8 cellular contexts compared by ENCODE assay signal in genomic region chr1:65067491-65068201, GRCh38.
DNase-seq lines count a peak whose midpoint lies in the region; ATAC-seq, FAIRE-seq and TF ChIP-seq lines count a peak whose summit lies in the region.

No MANE protein-coding gene starts in this region.

- peak overlapping the region; percentile 99 for H3K27ac ChIP-seq in angular gyrus (ENCODE audit: low read depth, low read length)
- H3K27ac ChIP-seq in pancreas, result peak overlapping the region; percentile 78 to 99 (median 96)

- TF ChIP-seq CTCF in pancreas (IDR thresholded peaks at IDR 0.05), result no peak

- intact Hi-C loops in left cardiac atrium (cut with DNase I) (loop anchor here in 1 of 2 donors (10.0 kb wide), 2 partner anchors 77 to 617 kb away; partner anchors contain the start of gene AK4), pancreas (cut with DNase I) (no loop called here)

- ATAC-seq in left cardiac atrium, result peak; percentile 38 to 39
- peak; percentile 33 to 45 (median 40) for ATAC-seq in pancreas

- peak overlapping the region; percentile 92 for H3K4me3 ChIP-seq in H7 (ENCODE audit: insufficient read depth, low read depth, low read length)
- H3K4me3 ChIP-seq in pancreas, result peak overlapping the region; percentile 48 to 88 (median 71)

- no peaks in the 10 kb centered on the region for H3K9me3 ChIP-seq in pancreas

- H3K36me3 ChIP-seq in H7 (replicated peaks; ENCODE audit: control insufficient read depth, insufficient read depth, low read length) (no peaks in the 10 kb centered on the region), pancreas (no peaks in the 10 kb centered on the region)

- WGBS in pancreas, 2 donors, result 0 to 1% methylated on average over 50 to 61 of the region's 61 CpGs

- no peaks in the 10 kb centered on the region for H3K27me3 ChIP-seq in H7 (ENCODE audit: control insufficient read depth, insufficient read depth, low read length)
- no peaks in the 10 kb centered on the region for H3K27me3 ChIP-seq in pancreas

- no peak for FAIRE-seq in pancreas (lab: Jason Lieb, UNC)

- DNase-seq in DMS153 (lab: John Stamatoyannopoulos, UW) (peak; percentile 64), H7 (peak; percentile 87), NCI-H1048 (lab: John Stamatoyannopoulos, UW) (peak; percentile 76), SW480 (ENCODE audit: low spot score) (peak; percentile 87), left cardiac atrium (peak; percentile 74), pancreas (peak; percentile 58 to 81 (median 74)), ureter (ENCODE audit: low spot score) (peak; percentile 81)

- peaks cover 0 to 5% (median 0%) of the 10 kb centered on the region in 3 donors for H3K4me1 ChIP-seq in pancreas

Comparison
In these comparisons a context has a peak if more than half of its experiments do, and no peak if none do; other contexts are left out.
1. Peak in every context shown above with its lines: DNase-seq, ATAC-seq, H3K4me3 ChIP-seq and H3K27ac ChIP-seq.